15 cellular contexts compared by ENCODE assay signal in genomic region chr6:89999995-90000825, GRCh38.
A peak's percentile ranks its signal among the peaks of the same experiment; 100 is the strongest.
DNase-seq lines count a peak whose midpoint lies in the region; ATAC-seq and TF ChIP-seq lines count a peak whose summit lies in the region.
"Had no signal": no experiment of that assay in that cellular context is flagged by ENCODE, and none has a peak within 500 bp of the region (broad histone marks: within the 10 kb centered on the region; RNA-seq: fewer than 3 reads in every experiment).

No MANE protein-coding gene starts in this region.

- no peaks in the 10 kb centered on the region for H3K9me3 ChIP-seq in psoas muscle
- H3K9me3 ChIP-seq: lower lobe of right lung, Peyer's patch had no signal

- H3K27ac ChIP-seq in adipose tissue (ENCODE audit: low read depth, low read length) (peak overlapping the region; percentile 3), psoas muscle (peak overlapping the region; percentile 15)
- H3K27ac ChIP-seq: lower lobe of right lung, Peyer's patch had no signal

- intact Hi-C loops in psoas muscle (cut with DNase I), result loop anchor here in 1 of 2 donors (5.0 kb wide), 1 partner anchor 62 kb away; no protein-coding TSS in a partner anchor

- peak; percentile 39 to 50 for ATAC-seq in activated CD4-positive, CD25-positive, alpha-beta regulatory T cell treated with anti-CD3 and anti-CD28 coated beads, Interleukin-2, amount 50 U/mL, for 24 hours
- ATAC-seq in psoas muscle, result peak; percentile 82 to 89 (median 84)

- H3K4me1 ChIP-seq in psoas muscle, result peaks cover 30% of the 10 kb centered on the region

- TF ChIP-seq CTCF in psoas muscle (IDR thresholded peaks at IDR 0.05), result no peak

- no peaks in the 10 kb centered on the region for H3K36me3 ChIP-seq in psoas muscle (ENCODE audit: insufficient read depth in 1 of 2, low read depth in 1 of 2)
- H3K36me3 ChIP-seq: lower lobe of right lung, Peyer's patch had no signal

- no peak for DNase-seq in activated CD4-positive, CD25-positive, alpha-beta regulatory T cell treated with anti-CD3 and anti-CD28 coated beads, Interleukin-2, amount 50 U/mL, for 72 hours
- DNase-seq in NOMO-1 treated with dmso at 0.1 percent for 144 hours (lab: John Stamatoyannopoulos, UW; ENCODE audit: unreplicated experiment), result peak; percentile 72
- DNase-seq in psoas muscle, result no peak
- no peak for DNase-seq in SW 1271 (lab: John Stamatoyannopoulos, UW)
- DNase-seq in C1 segment of cervical spinal cord (lab: John Stamatoyannopoulos, UW), result no peak
- no peak for DNase-seq in NCI-H345 treated with DMSO at 0.1 percent for 48 hours (lab: John Stamatoyannopoulos, UW; ENCODE audit: unreplicated experiment)
- DNase-seq: activated T-cell treated with anti-CD3 and anti-CD28 coated beads, Interleukin-2, amount 50 U/mL, for 1 hour; GF-D8; H7; lower lobe of right lung; NCI-H226; Peyer's patch; trophoblast cell had no signal

- H3K4me3 ChIP-seq in psoas muscle, result no peak overlapping the region
- H3K4me3 ChIP-seq: lower lobe of right lung, Peyer's patch had no signal

- 76 to 92% (median 79%) methylated on average over 8 of the region's 8 CpGs for WGBS in adipose tissue, 3 donors
- 72 to 93% (median 78%) methylated on average over 8 of the region's 8 CpGs for WGBS in psoas muscle, 3 donors

- H3K27me3 ChIP-seq in psoas muscle (ENCODE audit: insufficient read depth in 3 of 3, low read length in 2 of 3), result no peaks in the 10 kb centered on the region
- H3K27me3 ChIP-seq: Peyer's patch had no signal
